Comparison of ENCODE assay signal across 21 cellular contexts in genomic region chr6:122283884-122284283, GRCh38.
A peak's percentile ranks its signal among the peaks of the same experiment; 100 is the strongest.
DNase-seq lines count a peak whose midpoint lies in the region; ATAC-seq, FAIRE-seq and TF ChIP-seq lines count a peak whose summit lies in the region.
"Had no signal": no experiment of that assay in that cellular context is flagged by ENCODE, and none has a peak within 500 bp of the region (broad histone marks: within the 10 kb centered on the region; RNA-seq: fewer than 3 reads in every experiment).

No MANE protein-coding gene starts in this region.

- H3K27me3 ChIP-seq in HepG2 (ENCODE audit: control insufficient read depth in 1 of 2, insufficient read depth in 2 of 2, low read length in 2 of 2) (no peaks in the 10 kb centered on the region), right lobe of liver (no peaks in the 10 kb centered on the region), GM12878 (replicated peaks in 1 of 2; ENCODE audit: control insufficient read depth in 2 of 2, insufficient read depth in 2 of 2, low read length in 1 of 2) (no peaks in the 10 kb centered on the region), neural progenitor cell (no peaks in the 10 kb centered on the region), uterus (no peaks in the 10 kb centered on the region)
- H3K27me3 ChIP-seq: BLaER1 treated with 17β-estradiol and CSF1 and Interleukin-3, amounts not matched to agents 10 nM and 100 nM had no signal

- H3K9me3 ChIP-seq in HepG2 (ENCODE audit: low read length) = no peaks in the 10 kb centered on the region
- H3K9me3 ChIP-seq in right lobe of liver = no peaks in the 10 kb centered on the region
- H3K9me3 ChIP-seq in GM12878 (replicated peaks; ENCODE audit: control insufficient read depth, insufficient read depth, low read length) = no peaks in the 10 kb centered on the region
- no peaks in the 10 kb centered on the region for H3K9me3 ChIP-seq in neural progenitor cell (ENCODE audit: low read depth)
- H3K9me3 ChIP-seq in uterus = no peaks in the 10 kb centered on the region
- H3K9me3 ChIP-seq: A549, Caco-2 had no signal

- H3K4me1 ChIP-seq in HepG2 (ENCODE audit: insufficient read depth, low read length) = no peaks in the 10 kb centered on the region
- no peaks in the 10 kb centered on the region for H3K4me1 ChIP-seq in right lobe of liver
- H3K4me1 ChIP-seq in GM12878 (ENCODE audit: control insufficient read depth, insufficient read depth, low read length) = no peaks in the 10 kb centered on the region
- no peaks in the 10 kb centered on the region for H3K4me1 ChIP-seq in neural progenitor cell
- no peaks in the 10 kb centered on the region for H3K4me1 ChIP-seq in uterus
- H3K4me1 ChIP-seq: A549, Caco-2 had no signal

- in situ Hi-C loops in HepG2 (cut with HindIII; ENCODE audit: extremely low pct_ligation_motif_present, low pct_unique_long_range_greater_than_20kb) = no loop called here
- in situ Hi-C loops in GM12878 (cut with MboI) = no loop called here

- TF ChIP-seq RAD21 in HepG2 (CRISPR knock-in tag; IDR thresholded peaks at IDR 0.05) (no peak), GM12878 (IDR thresholded peaks at IDR 0.05; ENCODE audit: insufficient read depth, low read depth, low read length) (no peak)

- CTCF ChIA-PET in HepG2 (lab: Yijun Ruan, JAX; ENCODE audit: low intra/inter-chr PET ratio, low total read pairs) (no interaction called here), GM12878 (lab: Yijun Ruan, JAX) (no interaction called here)

- POLR2A ChIA-PET in HepG2 (lab: Yijun Ruan, JAX) (no interaction called here), GM12878 (lab: Charles Lee) (interaction anchor here (0.6 kb wide), 1 partner anchor 206 kb away, joined by 4 read pairs; no protein-coding TSS in a partner anchor)

- H3K4me3 ChIP-seq in HepG2 (replicated peaks in 1 of 3; ENCODE audit: insufficient read depth in 1 of 3, low read depth in 2 of 3, low read length in 3 of 3) (no peak overlapping the region), right lobe of liver (no peak overlapping the region), GM12878 (no peak overlapping the region), neural progenitor cell (no peak overlapping the region), uterus (no peak overlapping the region)
- H3K4me3 ChIP-seq: A549; BLaER1 treated with 17β-estradiol and CSF1 and Interleukin-3, amounts not matched to agents 10 nM and 100 nM had no signal

- intact Hi-C loops in HepG2 (cut with micrococcal nuclease; ENCODE audit: unreplicated experiment) = no loop called here
- intact Hi-C loops in right lobe of liver (cut with DNase I) = no loop called here
- intact Hi-C loops in GM12878 (cut with micrococcal nuclease; ENCODE audit: unreplicated experiment) = no loop called here
- intact Hi-C loops in uterus (cut with DNase I; ENCODE audit: low total_unique reads) = no loop called here

- RAD21 ChIA-PET in GM12878 (lab: Charles Lee; ENCODE audit: unreplicated experiment) = no interaction called here

- no peak overlapping the region for H3K27ac Mint-ChIP-seq in neural progenitor cell
- H3K27ac Mint-ChIP-seq: B cell; CD4-positive, alpha-beta T cell; CD8-positive, alpha-beta T cell had no signal

- BruUV-seq in HepG2 (replicated peaks; lab: Mats Ljungman, UMichigan) = no TSS peak
- no TSS peak for BruUV-seq in GM12878 (replicated peaks; lab: Mats Ljungman, UMichigan)

- no peaks in the 10 kb centered on the region for H3K79me2 ChIP-seq in HepG2 (ENCODE audit: insufficient read depth, low read length)
- H3K79me2 ChIP-seq in GM12878 (ENCODE audit: control insufficient read depth, insufficient read depth, low read length) = no peaks in the 10 kb centered on the region
- no peaks in the 10 kb centered on the region for H3K79me2 ChIP-seq in neural progenitor cell (ENCODE audit: low read depth)

- no peaks in the 10 kb centered on the region for H3K4me1 Mint-ChIP-seq in neural progenitor cell
- H3K4me1 Mint-ChIP-seq: B cell had no signal

- no peaks in the 10 kb centered on the region for H3F3A ChIP-seq in neural progenitor cell (ENCODE audit: low read depth)

- H3K9me3 Mint-ChIP-seq in neural progenitor cell = peaks cover 6% of the 10 kb centered on the region
- H3K9me3 Mint-ChIP-seq: CD4-positive, alpha-beta T cell; CD8-positive, alpha-beta T cell had no signal

- H3K27me3 Mint-ChIP-seq in neural progenitor cell (ENCODE audit: insufficient read depth, low read depth) = peaks cover 3% of the 10 kb centered on the region
- H3K27me3 Mint-ChIP-seq: B cell; CD4-positive, alpha-beta T cell had no signal

- H3K27ac ChIP-seq in HepG2 (ENCODE audit: extremely low read length, insufficient read depth, low read length) (no peak overlapping the region), right lobe of liver (no peak overlapping the region), GM12878 (ENCODE audit: control insufficient read depth, insufficient read depth) (no peak overlapping the region), neural progenitor cell (no peak overlapping the region), uterus (no peak overlapping the region)
- H3K27ac ChIP-seq: 22Rv1; A549; BLaER1 treated with 17β-estradiol and CSF1 and Interleukin-3, amounts not matched to agents 10 nM and 100 nM; C4-2B had no signal

- TF ChIP-seq CTCF in HepG2 (CRISPR knock-in tag; IDR thresholded peaks at IDR 0.05) (no peak), right lobe of liver (IDR thresholded peaks at IDR 0.05) (no peak), GM12878 (IDR thresholded peaks at IDR 0.05 in 2 of 3, conservative IDR thresholded peaks at IDR 0.05 in 1 of 3; ENCODE audit: control insufficient read depth in 2 of 3, extremely low read depth in 1 of 3, insufficient read depth in 1 of 3, low read depth in 3 of 3, low read length in 3 of 3) (no peak), neural progenitor cell (IDR thresholded peaks at IDR 0.05) (no peak), uterus (IDR thresholded peaks at IDR 0.05) (no peak)

- DNase-seq in HepG2 (ENCODE audit: low spot score) (no peak), right lobe of liver (no peak), GM12878 (ENCODE audit: low read depth, low spot score) (no peak), neural progenitor cell (ENCODE audit: low spot score) (no peak), uterus (no peak)
- DNase-seq in stimulated activated CD4-positive, alpha-beta T cell treated with anti-CD3 and anti-CD28 coated beads, Interleukin-1b, Interleukin-23, amount 100 ng/mL, for 48 hours = no peak
- DNase-seq: AML-193; Caco-2; Calu3; CD4-positive, alpha-beta T cell; CD8-positive, alpha-beta T cell; DMS79 treated with DMSO at 0.1 percent for 48 hours; GF-D8 had no signal

- H4K20me1 ChIP-seq in HepG2 (ENCODE audit: insufficient read depth, low read length) (no peaks in the 10 kb centered on the region), GM12878 (ENCODE audit: control insufficient read depth, insufficient read depth) (no peaks in the 10 kb centered on the region), neural progenitor cell (ENCODE audit: low read depth) (no peaks in the 10 kb centered on the region)
- H4K20me1 ChIP-seq: BLaER1 treated with 17β-estradiol and CSF1 and Interleukin-3, amounts not matched to agents 10 nM and 100 nM had no signal

- H3K4me2 ChIP-seq in HepG2 (ENCODE audit: low read depth, low read length) (no peak overlapping the region), GM12878 (ENCODE audit: control insufficient read depth, insufficient read depth) (no peak overlapping the region), neural progenitor cell (no peak overlapping the region)
- H3K4me2 ChIP-seq: A549; BLaER1 treated with 17β-estradiol and CSF1 and Interleukin-3, amounts not matched to agents 10 nM and 100 nM had no signal

- SMC1A ChIA-PET in GM12878 (lab: Charles Lee; ENCODE audit: uncharacterized antibody, unreplicated experiment) = no interaction called here

- no peak overlapping the region for H3K9ac ChIP-seq in HepG2 (ENCODE audit: insufficient read depth, low read depth, low read length)
- no peak overlapping the region for H3K9ac ChIP-seq in GM12878 (ENCODE audit: control insufficient read depth, insufficient read depth, low read length)
- no peak overlapping the region for H3K9ac ChIP-seq in neural progenitor cell
- H3K9ac ChIP-seq: BLaER1 treated with 17β-estradiol and CSF1 and Interleukin-3, amounts not matched to agents 10 nM and 100 nM had no signal

- no peak for TF ChIP-seq POLR2A in HepG2 (IDR thresholded peaks at IDR 0.05; ENCODE audit: insufficient read depth in 1 of 2, low read depth in 2 of 2, low read length in 2 of 2)
- TF ChIP-seq POLR2A in right lobe of liver (IDR thresholded peaks at IDR 0.05) = no peak
- TF ChIP-seq POLR2A in GM12878 (IDR thresholded peaks at IDR 0.05; ENCODE audit: low read depth, low read length) = no peak
- TF ChIP-seq POLR2A in uterus (IDR thresholded peaks at IDR 0.05) = no peak

- ATAC-seq in HepG2 = no peak
- ATAC-seq in right lobe of liver = no peak
- ATAC-seq in GM12878 = no peak
- ATAC-seq: A549; CD8-positive, alpha-beta T cell had no signal

- WGBS in HepG2 (ENCODE audit: low lambda C conversion rate) = 17% methylated on average over 4 of the region's 4 CpGs
- 64% methylated on average over 4 of the region's 4 CpGs for WGBS in right lobe of liver (ENCODE audit: insufficient coverage, low coverage, low lambda C conversion rate, missing lambda C conversion rate)
- 19% methylated on average over 4 of the region's 4 CpGs for WGBS in GM12878 (ENCODE audit: insufficient coverage, insufficient replicate concordance, low lambda C conversion rate, missing lambda C conversion rate)

- H3K4me3 Mint-ChIP-seq in neural progenitor cell = no peak overlapping the region
- H3K4me3 Mint-ChIP-seq: B cell; CD4-positive, alpha-beta T cell; CD8-positive, alpha-beta T cell had no signal

- FAIRE-seq in HepG2 (lab: Jason Lieb, UNC) (no peak), GM12878 (lab: Jason Lieb, UNC) (no peak)
- FAIRE-seq: A549, D721Med, GM12892, GM18507 had no signal

- TF ChIP-seq EP300 in HepG2 (IDR thresholded peaks at IDR 0.05; ENCODE audit: low read depth in 2 of 2, low read length in 2 of 2) = no peak
- no peak for TF ChIP-seq EP300 in HepG2 (CRISPR knock-in tag; IDR thresholded peaks at IDR 0.05; ENCODE audit: borderline replicate concordance)
- no peak for TF ChIP-seq EP300 in GM12878 (IDR thresholded peaks at IDR 0.05; ENCODE audit: borderline replicate concordance in 1 of 2, control insufficient read depth in 1 of 2, low read depth in 2 of 2, low read length in 2 of 2)

- H2AFZ ChIP-seq in HepG2 (ENCODE audit: low read length) (no peak overlapping the region), GM12878 (ENCODE audit: control insufficient read depth, low read depth, low read length) (no peak overlapping the region), neural progenitor cell (replicated peaks) (peak overlapping the region; percentile 34)

- H3K36me3 Mint-ChIP-seq in neural progenitor cell = no peaks in the 10 kb centered on the region
- H3K36me3 Mint-ChIP-seq: CD8-positive, alpha-beta T cell had no signal

- no peaks in the 10 kb centered on the region for H3K36me3 ChIP-seq in HepG2 (replicated peaks in 1 of 2; ENCODE audit: control insufficient read depth in 1 of 2, insufficient read depth in 2 of 2, low read length in 2 of 2)
- H3K36me3 ChIP-seq in right lobe of liver = no peaks in the 10 kb centered on the region
- H3K36me3 ChIP-seq in GM12878 (ENCODE audit: control insufficient read depth in 2 of 2, insufficient read depth in 2 of 2, low read length in 1 of 2) = no peaks in the 10 kb centered on the region
- no peaks in the 10 kb centered on the region for H3K36me3 ChIP-seq in neural progenitor cell
- no peaks in the 10 kb centered on the region for H3K36me3 ChIP-seq in uterus
- H3K36me3 ChIP-seq: BLaER1 treated with 17β-estradiol and CSF1 and Interleukin-3, amounts not matched to agents 10 nM and 100 nM had no signal
